ENCODE assay signal across 9 cellular contexts in the genomic region with DNA sequence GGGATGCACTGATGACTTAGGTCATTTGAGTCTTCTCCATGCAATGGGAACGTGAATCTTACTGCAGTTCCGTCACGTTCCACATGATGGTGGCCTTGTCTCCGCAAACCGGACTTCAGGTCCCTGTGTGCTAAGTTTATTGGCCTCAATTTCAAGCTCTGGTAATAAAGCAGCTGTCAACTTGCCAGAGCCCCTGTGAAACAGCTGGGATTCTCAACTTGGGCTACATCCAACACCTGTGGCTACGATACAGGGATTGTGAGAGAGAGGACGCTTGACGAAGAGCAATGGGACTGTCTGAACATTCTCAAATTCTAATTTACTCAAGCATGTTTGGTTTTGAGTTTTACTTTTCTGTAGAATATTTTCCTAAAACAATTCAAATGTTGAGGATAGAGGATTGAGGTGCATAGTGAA.
DNase-seq lines count a peak whose midpoint lies in the region; ATAC-seq and TF ChIP-seq lines count a peak whose summit lies in the region.
"Had no signal": no experiment of that assay in that cellular context is flagged by ENCODE, and none has a peak within 500 bp of the region (broad histone marks: within the 10 kb centered on the region; RNA-seq: fewer than 3 reads in every experiment).

No MANE protein-coding gene starts in this region.

- intact Hi-C loops in tibial artery (cut with DNase I; ENCODE audit: low total_unique reads): no loop called here

- H3K4me3 ChIP-seq in brain microvascular endothelial cell (ENCODE audit: low read depth, low read length): no peak overlapping the region
- no peak overlapping the region for H3K4me3 ChIP-seq in tibial artery

- TF ChIP-seq CTCF in brain microvascular endothelial cell (IDR thresholded peaks at IDR 0.05; ENCODE audit: low read depth, low read length, missing control alignments) (peak; percentile 90), tibial artery (IDR thresholded peaks at IDR 0.05) (peak; percentile 29 to 34)

- H3K4me1 Mint-ChIP-seq in T-helper 17 cell: no peaks in the 10 kb centered on the region
- H3K4me1 Mint-ChIP-seq: activated B cell treated with CpG ODN at 0.5 μM for 24 hours had no signal

- H3K36me3 ChIP-seq in brain microvascular endothelial cell (replicated peaks) (no peaks in the 10 kb centered on the region), tibial artery (no peaks in the 10 kb centered on the region)

- H3K9me3 ChIP-seq in tibial artery (no peaks in the 10 kb centered on the region), T-helper 17 cell (ENCODE audit: control insufficient read depth, low read length, poor library complexity, severe bottlenecking) (no peaks in the 10 kb centered on the region)

- DNase-seq in GOT3 (lab: John Stamatoyannopoulos, UW) (peak; percentile 4), NCI-H446 (lab: John Stamatoyannopoulos, UW) (peak; percentile 70 to 91), brain microvascular endothelial cell (peak; percentile 74), inferior parietal cortex (ENCODE audit: extremely low spot score) (peak; percentile 79), tibial artery (peak in 1 of 2 donors; percentile 21), T-helper 17 cell (no peak)
- no peak for DNase-seq in activated T-cell treated with anti-CD3 and anti-CD28 coated beads, Interleukin-2, amount 50 U/mL, for 1 hour
- DNase-seq: activated B cell treated with CpG ODN at 0.5 μM for 24 hours had no signal

- H3K36me3 Mint-ChIP-seq in T-helper 17 cell (ENCODE audit: low read depth): no peaks in the 10 kb centered on the region

- H3K27ac ChIP-seq in brain microvascular endothelial cell: no peak overlapping the region
- no peak overlapping the region for H3K27ac ChIP-seq in tibial artery

- H3K4me1 ChIP-seq in tibial artery: no peaks in the 10 kb centered on the region

- ATAC-seq in HG02610 (IDR thresholded peaks at IDR 0.05; ENCODE audit: unreplicated experiment) (no peak), T-helper 17 cell (no peak)

- H3K4me3 Mint-ChIP-seq in T-helper 17 cell: no peak overlapping the region
- H3K4me3 Mint-ChIP-seq: activated B cell treated with CpG ODN at 0.5 μM for 24 hours had no signal

- H3K27me3 ChIP-seq in brain microvascular endothelial cell (replicated peaks) (no peaks in the 10 kb centered on the region), tibial artery (no peaks in the 10 kb centered on the region)

- in situ Hi-C loops in brain microvascular endothelial cell (cut with HindIII; ENCODE audit: low pct_ligation_motif_present, low sequenced_read_pairs): loop anchor here (25.0 kb wide), 1 partner anchor 418 kb away; no protein-coding TSS in a partner anchor

- no peaks in the 10 kb centered on the region for H3K27me3 Mint-ChIP-seq in T-helper 17 cell
- H3K27me3 Mint-ChIP-seq: activated B cell treated with CpG ODN at 0.5 μM for 24 hours had no signal

- H3K27ac Mint-ChIP-seq in T-helper 17 cell: no peak overlapping the region
- H3K27ac Mint-ChIP-seq: activated B cell treated with CpG ODN at 0.5 μM for 24 hours had no signal

Comparison
In these comparisons a context has a peak if more than half of its experiments do, and no peak if none do; other contexts are left out.
1. DNase-seq: peak in GOT3 (single experiment), NCI-H446 (2 of 2), brain microvascular endothelial cell (single experiment) and inferior parietal cortex (single experiment); none in T-helper 17 cell (0 of 3) and activated T-cell treated with anti-CD3 and anti-CD28 coated beads, Interleukin-2, amount 50 U/mL, for 1 hour (single experiment).